ENCODE assay signal across 23 cellular contexts in genomic region chr5:9557696-9558095, GRCh38. TPM values are rescaled to one million over a fixed set of nuclear protein-coding genes. Genes with fewer than 3 reads are reported as not detected.
A peak's percentile ranks its signal among the peaks of the same experiment; 100 is the strongest.
DNase-seq lines count a peak whose midpoint lies in the region; ATAC-seq and TF ChIP-seq lines count a peak whose summit lies in the region.
"Had no signal": no experiment of that assay in that cellular context is flagged by ENCODE, and none has a peak within 500 bp of the region (broad histone marks: within the 10 kb centered on the region; RNA-seq: fewer than 3 reads in every experiment).

No MANE protein-coding gene starts in this region.

- H3K27ac ChIP-seq in mucosa of rectum (ENCODE audit: low read depth in 2 of 2, low read length in 2 of 2) = peak overlapping the region; percentile 52 to 61
- H3K27ac ChIP-seq: tibial nerve, VCaP had no signal

- H3K27me3 ChIP-seq in MG63 (no peaks in the 10 kb centered on the region), mucosa of rectum (ENCODE audit: control insufficient read depth in 2 of 2, insufficient read depth in 2 of 2, low read length in 2 of 2) (no peaks in the 10 kb centered on the region)
- H3K27me3 ChIP-seq: tibial nerve had no signal

- H3K4me3 ChIP-seq in MG63 (no peak overlapping the region), cardiac fibroblast (replicated peaks in 1 of 2; ENCODE audit: low read depth in 2 of 2, low read length in 2 of 2) (no peak overlapping the region), mucosa of rectum (ENCODE audit: low read length in 2 of 2) (no peak overlapping the region)
- H3K4me3 ChIP-seq: tibial nerve had no signal

- H3K9me3 ChIP-seq in MG63 = 0 out of 2 replicates have a peak, but pooled peaks cover 2% of the 10 kb centered on the region
- H3K9me3 ChIP-seq in mucosa of rectum (ENCODE audit: control insufficient read depth in 2 of 2, low read length in 2 of 2) = no peaks in the 10 kb centered on the region
- H3K9me3 ChIP-seq: tibial nerve had no signal

- no peaks in the 10 kb centered on the region for H3K4me1 Mint-ChIP-seq in naive thymus-derived CD8-positive, alpha-beta T cell
- H3K4me1 Mint-ChIP-seq in T-helper 2 cell treated with Interferon-gamma antibody and Interleukin-4, amounts not matched to agents 5 μg/mL and 100 μg/mL, for 36 hours (ENCODE audit: low read depth) = no peaks in the 10 kb centered on the region
- H3K4me1 Mint-ChIP-seq: CD8-positive, alpha-beta memory T cell had no signal

- H3K9me3 Mint-ChIP-seq in naive thymus-derived CD8-positive, alpha-beta T cell = peaks cover 0 to 17% (median 3%) of the 10 kb centered on the region in 9 donors
- H3K9me3 Mint-ChIP-seq in T-helper 2 cell treated with Interferon-gamma antibody and Interleukin-4, amounts not matched to agents 5 μg/mL and 100 μg/mL, for 36 hours = no peaks in the 10 kb centered on the region
- H3K9me3 Mint-ChIP-seq: T-helper 1 cell treated with Interleukin-12 subunit alpha and Interleukin-12 subunit beta and Interleukin-4 antibody, amounts not matched to agents 30 μg/mL and 1 μg/mL, for 36 hours had no signal

- peak; percentile 92 for DNase-seq in ELR (ENCODE audit: low read depth)
- peak; percentile 55 for DNase-seq in MG63
- peak; percentile 21 to 79 for DNase-seq in cardiac fibroblast (ENCODE audit: low read depth in 2 of 2)
- no peak for DNase-seq in NAMALWA (ENCODE audit: low spot score)
- no peak for DNase-seq in NCI-H510A treated with DMSO at 0.1 percent for 48 hours (lab: John Stamatoyannopoulos, UW)
- no peak for DNase-seq in naive thymus-derived CD8-positive, alpha-beta T cell
- DNase-seq in T-helper 2 cell treated with Interferon-gamma antibody and Interleukin-4, amounts not matched to agents 5 μg/mL and 100 μg/mL, for 36 hours (ENCODE audit: low spot score) = no peak
- DNase-seq: activated CD8-positive, alpha-beta memory T cell treated with anti-CD3 and anti-CD28 coated beads, Interleukin-2, amount 50 U/mL, for 48 hours; activated effector memory CD4-positive, alpha-beta T cell treated with Interleukin-2 at 50 U/mL for 16 hours; CD8-positive, alpha-beta memory T cell; DMS53; glutamatergic neuron; midbrain; NCI-H1694; OCI-M1; stimulated activated CD4-positive, alpha-beta T cell treated with anti-CD3 and anti-CD28 coated beads, Interleukin-2, amount 100 ng/mL, for 48 hours; stimulated activated naive CD4-positive, alpha-beta T cell treated with Interleukin-2 at 50 U/mL for 16 hours had no signal

- POLR2A ChIA-PET in naive thymus-derived CD8-positive, alpha-beta T cell (lab: Charles Lee) = no interaction called here

- ATAC-seq in naive thymus-derived CD8-positive, alpha-beta T cell = no peak

- no peak overlapping the region for H3K9ac ChIP-seq in mucosa of rectum (ENCODE audit: low read depth in 1 of 2, low read length in 2 of 2)

- no peak overlapping the region for H3K4me3 Mint-ChIP-seq in naive thymus-derived CD8-positive, alpha-beta T cell
- no peak overlapping the region for H3K4me3 Mint-ChIP-seq in T-helper 2 cell treated with Interferon-gamma antibody and Interleukin-4, amounts not matched to agents 5 μg/mL and 100 μg/mL, for 36 hours
- H3K4me3 Mint-ChIP-seq: CD8-positive, alpha-beta memory T cell; IgD-negative memory B cell; T-helper 1 cell treated with Interleukin-12 subunit alpha and Interleukin-12 subunit beta and Interleukin-4 antibody, amounts not matched to agents 30 μg/mL and 1 μg/mL, for 36 hours had no signal

- H3K27me3 Mint-ChIP-seq in naive thymus-derived CD8-positive, alpha-beta T cell = peaks cover 0 to 5% (median 0%) of the 10 kb centered on the region in 5 donors
- no peaks in the 10 kb centered on the region for H3K27me3 Mint-ChIP-seq in T-helper 2 cell treated with Interferon-gamma antibody and Interleukin-4, amounts not matched to agents 5 μg/mL and 100 μg/mL, for 36 hours (ENCODE audit: low read depth)
- H3K27me3 Mint-ChIP-seq: CD8-positive, alpha-beta memory T cell; IgD-negative memory B cell had no signal

- H3K36me3 Mint-ChIP-seq in naive thymus-derived CD8-positive, alpha-beta T cell = no peaks in the 10 kb centered on the region
- H3K36me3 Mint-ChIP-seq in T-helper 2 cell treated with Interferon-gamma antibody and Interleukin-4, amounts not matched to agents 5 μg/mL and 100 μg/mL, for 36 hours (ENCODE audit: low read depth) = no peaks in the 10 kb centered on the region
- H3K36me3 Mint-ChIP-seq: CD8-positive, alpha-beta memory T cell had no signal

- no peak for TF ChIP-seq CTCF in cardiac fibroblast (IDR thresholded peaks at IDR 0.05; ENCODE audit: low read depth, low read length)

- no peaks in the 10 kb centered on the region; the same call in none of the 2 replicates for H3K36me3 ChIP-seq in MG63
- no peaks in the 10 kb centered on the region for H3K36me3 ChIP-seq in mucosa of rectum (ENCODE audit: control insufficient read depth in 2 of 2, insufficient read depth in 2 of 2, low read length in 2 of 2)

- H3K27ac Mint-ChIP-seq in naive thymus-derived CD8-positive, alpha-beta T cell = no peak overlapping the region
- no peak overlapping the region for H3K27ac Mint-ChIP-seq in T-helper 2 cell treated with Interferon-gamma antibody and Interleukin-4, amounts not matched to agents 5 μg/mL and 100 μg/mL, for 36 hours
- H3K27ac Mint-ChIP-seq: CD8-positive, alpha-beta memory T cell; IgD-negative memory B cell; progenitor cell of endocrine pancreas; T-helper 1 cell treated with Interleukin-12 subunit alpha and Interleukin-12 subunit beta and Interleukin-4 antibody, amounts not matched to agents 30 μg/mL and 1 μg/mL, for 36 hours had no signal

- peaks cover 13 to 40% of the 10 kb centered on the region in 2 donors for H3K4me1 ChIP-seq in mucosa of rectum (ENCODE audit: control insufficient read depth in 2 of 2, insufficient read depth in 2 of 2, low read length in 2 of 2)
- H3K4me1 ChIP-seq: tibial nerve had no signal

RNA-seq across cellular contexts. Expression of gene SEMA5A, which starts 11.8 kb away (rescaled TPM):
- 22.3 and 27.9 TPM in 2 replicates for total RNA-seq in MG63 (2014; rRNA removed; shearing (Covaris generic); ENCODE audit: low replicate concordance)
- total RNA-seq in naive thymus-derived CD8-positive, alpha-beta T cell = not detected
- polyA plus RNA-seq in naive thymus-derived CD8-positive, alpha-beta T cell = not detected
- total RNA-seq: CD8-positive, alpha-beta memory T cell had no signal
- polyA plus RNA-seq: CD8-positive, alpha-beta memory T cell; IgD-negative memory B cell had no signal

Comparison
In these comparisons a context has a peak if more than half of its experiments do, and no peak if none do; other contexts are left out.
1. DNase-seq: peak in ELR (single experiment), MG63 (single experiment) and cardiac fibroblast (2 of 2); none in NAMALWA (single experiment), NCI-H510A treated with DMSO at 0.1 percent for 48 hours (single experiment), naive thymus-derived CD8-positive, alpha-beta T cell (0 of 10) and T-helper 2 cell treated with Interferon-gamma antibody and Interleukin-4, amounts not matched to agents 5 μg/mL and 100 μg/mL, for 36 hours (single experiment).
2. RNA of gene SEMA5A, which starts 11.8 kb away (total RNA-seq): 22.3 to 27.9 TPM in MG63; not detected in naive thymus-derived CD8-positive, alpha-beta T cell; every median in the first group is over 10 times any median in the second.